In the genomic region with DNA sequence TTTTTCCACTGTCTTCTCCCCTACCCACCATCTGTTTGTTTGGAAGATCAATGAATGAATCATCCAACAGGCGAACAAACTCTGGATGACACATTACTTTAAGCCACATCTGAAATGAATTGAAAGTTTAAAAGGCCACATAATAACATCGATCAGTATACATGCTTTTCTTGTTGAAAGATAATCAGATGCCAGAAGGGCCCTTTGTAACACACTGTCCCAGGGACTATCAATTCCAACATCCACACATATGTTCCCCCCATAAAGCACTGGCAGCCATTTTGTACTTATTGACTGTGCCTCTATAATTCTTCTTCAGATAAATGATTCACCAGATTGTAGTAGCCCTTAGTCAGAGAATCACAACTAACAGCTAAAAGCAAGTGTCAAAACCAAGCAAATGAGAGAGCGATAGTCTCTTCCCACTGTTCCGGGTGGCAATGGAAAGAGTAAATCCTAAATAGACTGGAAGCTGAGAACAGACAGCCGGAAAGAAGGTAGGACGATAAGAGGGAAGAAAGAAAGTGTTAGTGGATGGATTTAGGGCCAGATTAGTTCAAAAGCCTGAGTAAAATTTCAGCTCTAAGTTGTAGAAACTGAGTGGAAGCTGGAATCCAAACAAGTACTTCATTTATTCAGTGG, we compare ENCODE assay signal across 11 cellular contexts.
A peak's percentile ranks its signal among the peaks of the same experiment; 100 is the strongest.
DNase-seq lines count a peak whose midpoint lies in the region; ATAC-seq and TF ChIP-seq lines count a peak whose summit lies in the region.
"Had no signal": no experiment of that assay in that cellular context is flagged by ENCODE, and none has a peak within 500 bp of the region (broad histone marks: within the 10 kb centered on the region; RNA-seq: fewer than 3 reads in every experiment).

No MANE protein-coding gene starts in this region.

- H3K9me3 ChIP-seq in mammary epithelial cell (replicated peaks; ENCODE audit: insufficient read depth, low read length) (no peaks in the 10 kb centered on the region), mesodermal cell (ENCODE audit: control insufficient read depth, low read length) (no peaks in the 10 kb centered on the region), lower lobe of right lung (no peaks in the 10 kb centered on the region)
- H3K9me3 ChIP-seq: right atrium auricular region had no signal

- H3K9ac ChIP-seq in KMS-11 (no peak overlapping the region), mammary epithelial cell (ENCODE audit: insufficient read depth, low read length) (peak overlapping the region; percentile 35)

- H3K27ac ChIP-seq in KMS-11 (peak overlapping the region; percentile 42; the same call in 1 of the 2 replicates), mammary epithelial cell (ENCODE audit: insufficient read depth, low read depth, low read length) (peak overlapping the region; percentile 98), mesodermal cell (ENCODE audit: low read depth, low read length, severe bottlenecking) (peak overlapping the region; percentile 30), lower lobe of right lung (no peak overlapping the region)
- H3K27ac ChIP-seq: right atrium auricular region had no signal

- no peak overlapping the region for H3K27ac Mint-ChIP-seq in activated naive CD8-positive, alpha-beta T cell treated with anti-CD3 and anti-CD28 coated beads, Interleukin-2, amount 50 U/mL, for 24 hours

- H3K79me2 ChIP-seq in KMS-11 (ENCODE audit: insufficient read depth, low read depth), result no peaks in the 10 kb centered on the region
- H3K79me2 ChIP-seq in mammary epithelial cell (ENCODE audit: insufficient read depth, low read length), result no peaks in the 10 kb centered on the region

- no peak for TF ChIP-seq CTCF in KMS-11 (conservative IDR thresholded peaks at IDR 0.05; ENCODE audit: low read depth, low read length)
- no peak for TF ChIP-seq CTCF in mammary epithelial cell (conservative IDR thresholded peaks at IDR 0.05 in 1 of 2, IDR thresholded peaks at IDR 0.05 in 1 of 2; ENCODE audit: extremely low read depth in 1 of 2, insufficient read depth in 1 of 2, low read depth in 1 of 2, low read length in 2 of 2)
- TF ChIP-seq CTCF in lower lobe of right lung (IDR thresholded peaks at IDR 0.05), result no peak

- BruUV-seq in mammary epithelial cell (replicated peaks; lab: Mats Ljungman, UMichigan), result TSS peak; percentile 6

- H3K36me3 ChIP-seq in KMS-11 (ENCODE audit: insufficient read depth), result no peaks in the 10 kb centered on the region
- no peaks in the 10 kb centered on the region for H3K36me3 ChIP-seq in mammary epithelial cell (ENCODE audit: insufficient read depth, low read length)
- H3K36me3 ChIP-seq in mesodermal cell (ENCODE audit: control insufficient read depth, insufficient read depth, low read length), result no peaks in the 10 kb centered on the region
- no peaks in the 10 kb centered on the region for H3K36me3 ChIP-seq in lower lobe of right lung
- H3K36me3 ChIP-seq: right atrium auricular region had no signal

- no peaks in the 10 kb centered on the region for H3K4me1 Mint-ChIP-seq in activated naive CD8-positive, alpha-beta T cell treated with anti-CD3 and anti-CD28 coated beads, Interleukin-2, amount 50 U/mL, for 24 hours

- no peaks in the 10 kb centered on the region for H3K27me3 Mint-ChIP-seq in activated naive CD8-positive, alpha-beta T cell treated with anti-CD3 and anti-CD28 coated beads, Interleukin-2, amount 50 U/mL, for 24 hours

- no peak for ATAC-seq in lower lobe of right lung
- ATAC-seq in activated naive CD8-positive, alpha-beta T cell treated with anti-CD3 and anti-CD28 coated beads, Interleukin-2, amount 50 U/mL, for 24 hours, result no peak

- in situ Hi-C loops in mammary epithelial cell (cut with MboI; ENCODE audit: low sequenced_read_pairs in 2 of 2), result no loop called here

- CTCF ChIA-PET in mammary epithelial cell (lab: Charles Lee; ENCODE audit: low non-redundant PET), result no interaction called here

- peaks cover 7% of the 10 kb centered on the region for H3K9me3 Mint-ChIP-seq in activated naive CD8-positive, alpha-beta T cell treated with anti-CD3 and anti-CD28 coated beads, Interleukin-2, amount 50 U/mL, for 24 hours

- dilution Hi-C loops in mammary epithelial cell (cut with HindIII; ENCODE audit: low sequenced_read_pairs), result no loop called here

- no peaks in the 10 kb centered on the region for H3K36me3 Mint-ChIP-seq in activated naive CD8-positive, alpha-beta T cell treated with anti-CD3 and anti-CD28 coated beads, Interleukin-2, amount 50 U/mL, for 24 hours (ENCODE audit: low read depth)

- H3K4me3 Mint-ChIP-seq in activated naive CD8-positive, alpha-beta T cell treated with anti-CD3 and anti-CD28 coated beads, Interleukin-2, amount 50 U/mL, for 24 hours, result no peak overlapping the region

- H2AFZ ChIP-seq in KMS-11 (ENCODE audit: low read depth) (peak overlapping the region; percentile 66; the same call in 1 of the 2 replicates), mammary epithelial cell (ENCODE audit: low read depth, low read length) (peak overlapping the region; percentile 70)

- peaks cover 22% of the 10 kb centered on the region for H3K4me1 ChIP-seq in KMS-11 (ENCODE audit: low read depth, poor library complexity, severe bottlenecking)
- peaks cover 29% of the 10 kb centered on the region for H3K4me1 ChIP-seq in mammary epithelial cell (ENCODE audit: insufficient read depth, low read length)
- H3K4me1 ChIP-seq in mesodermal cell (ENCODE audit: control insufficient read depth, insufficient read depth, low read length, poor library complexity, severe bottlenecking), result peaks cover 32% of the 10 kb centered on the region
- H3K4me1 ChIP-seq in lower lobe of right lung, result peaks cover 14% of the 10 kb centered on the region

- peak; percentile 36 for DNase-seq in AG08395 (ENCODE audit: low spot score)
- DNase-seq in mammary epithelial cell, result peak; percentile 56
- no peak for DNase-seq in NCI-H2029 (lab: John Stamatoyannopoulos, UW)
- no peak for DNase-seq in NCI-H1436 (lab: John Stamatoyannopoulos, UW)
- no peak for DNase-seq in lower lobe of right lung
- no peak for DNase-seq in activated naive CD8-positive, alpha-beta T cell treated with anti-CD3 and anti-CD28 coated beads, Interleukin-2, amount 50 U/mL, for 24 hours
- DNase-seq: foreskin melanocyte, NCI-H1092 treated with DMSO at 0.1 percent for 48 hours had no signal

- 76% methylated on average over 6 of the region's 6 CpGs for WGBS in mammary epithelial cell (ENCODE audit: low coverage, missing lambda C conversion rate)
- 93 to 96% methylated on average over 5 of the region's 6 CpGs for WGBS in mesodermal cell (ENCODE audit: insufficient coverage in 2 of 2), 2 experiments

- intact Hi-C loops in mammary epithelial cell (cut with micrococcal nuclease) (loop anchor here (5.0 kb wide), 1 partner anchor 45 kb away; no protein-coding TSS in a partner anchor), lower lobe of right lung (cut with DNase I) (no loop called here)

- no peaks in the 10 kb centered on the region for H4K20me1 ChIP-seq in KMS-11 (ENCODE audit: insufficient read depth)
- H4K20me1 ChIP-seq in mammary epithelial cell (ENCODE audit: insufficient read depth, low read length), result no peaks in the 10 kb centered on the region

- H3K4me2 ChIP-seq in KMS-11 (peak overlapping the region; percentile 16; the same call in 1 of the 2 replicates), mammary epithelial cell (ENCODE audit: insufficient read depth, low read depth, low read length) (peak overlapping the region; percentile 6)

- H3K27me3 ChIP-seq in KMS-11 (ENCODE audit: insufficient read depth, low read depth) (no peaks in the 10 kb centered on the region), mammary epithelial cell (ENCODE audit: insufficient read depth, low read length) (no peaks in the 10 kb centered on the region), lower lobe of right lung (ENCODE audit: low read depth) (no peaks in the 10 kb centered on the region)
- H3K27me3 ChIP-seq: right atrium auricular region had no signal

- H3K4me3 ChIP-seq in KMS-11 (IDR thresholded peaks at IDR 0.05; ENCODE audit: insufficient read depth, low read depth, low read length) (no peak overlapping the region), mammary epithelial cell (replicated peaks in 1 of 3; ENCODE audit: insufficient read depth in 1 of 3, low read depth in 2 of 3, low read length in 3 of 3) (no peak overlapping the region), mesodermal cell (ENCODE audit: extremely low read depth, insufficient read depth, low read length, poor library complexity, severe bottlenecking) (no peak overlapping the region), lower lobe of right lung (no peak overlapping the region)
- H3K4me3 ChIP-seq: right atrium auricular region had no signal

Comparison
In these comparisons a context has a peak if more than half of its experiments do, and no peak if none do; other contexts are left out.
1. DNase-seq: peak in AG08395 (single experiment) and mammary epithelial cell (single experiment); none in NCI-H2029 (single experiment), NCI-H1436 (single experiment), lower lobe of right lung (single experiment) and activated naive CD8-positive, alpha-beta T cell treated with anti-CD3 and anti-CD28 coated beads, Interleukin-2, amount 50 U/mL, for 24 hours (single experiment).